8 cellular contexts compared by ENCODE assay signal in genomic region chr1:211469938-211470529, GRCh38. TPM values are rescaled to one million over a fixed set of nuclear protein-coding genes. Genes with fewer than 3 reads are reported as not detected.
DNase-seq lines count a peak whose midpoint lies in the region; ATAC-seq and TF ChIP-seq lines count a peak whose summit lies in the region.

No MANE protein-coding gene starts in this region.

- H3K27ac Mint-ChIP-seq in CD4-positive, alpha-beta memory T cell, result peak overlapping the region in 1 of 7 donors; percentile 40
- H3K27ac Mint-ChIP-seq in neural crest cell (ENCODE audit: unreplicated experiment), result no peak overlapping the region

- no peak for ATAC-seq in HG03135 (IDR thresholded peaks at IDR 0.05; ENCODE audit: unreplicated experiment)

- intact Hi-C loops in CD4-positive, alpha-beta memory T cell (cut with micrococcal nuclease), result loop anchor here (10.0 kb wide), 1 partner anchor 885 kb away; no protein-coding TSS in a partner anchor
- intact Hi-C loops in testis (cut with DNase I; ENCODE audit: low total_unique reads), result no loop called here

- TF ChIP-seq CTCF in fibroblast of pulmonary artery (IDR thresholded peaks at IDR 0.05; ENCODE audit: low read length, missing control alignments), result peak; percentile 96
- peak; percentile 93 for TF ChIP-seq CTCF in neural crest cell (conservative IDR thresholded peaks at IDR 0.05)
- TF ChIP-seq CTCF in testis (IDR thresholded peaks at IDR 0.05), result peak; percentile 46 to 74 (median 68)

- CTCF ChIA-PET in CD4-positive, alpha-beta memory T cell (lab: Charles Lee; ENCODE audit: partially characterized antibody), result interaction anchor here (0.6 to 4.9 kb wide), 18 partner anchors 8 to 184 kb away, joined by 3 to 46 read pairs (median 4); partner anchors contain the start of gene TRAF5
- CTCF ChIA-PET in HEK293T (lab: Yijun Ruan, JAX), result interaction anchor here (0.6 to 1.4 kb wide), 9 partner anchors 8 to 1089 kb away, joined by 3 to 8 read pairs (median 4); no protein-coding TSS in a partner anchor

- peaks cover 5 to 11% (median 10%) of the 10 kb centered on the region in 4 donors for H3K4me1 Mint-ChIP-seq in CD4-positive, alpha-beta memory T cell
- peaks cover 7% of the 10 kb centered on the region for H3K4me1 Mint-ChIP-seq in neural crest cell

- no peaks in the 10 kb centered on the region for H3K36me3 ChIP-seq in CD4-positive, alpha-beta memory T cell (ENCODE audit: insufficient read depth, low read length)
- no peaks in the 10 kb centered on the region for H3K36me3 ChIP-seq in testis (ENCODE audit: low read depth, missing control alignments)

- no peak overlapping the region for H3K4me3 ChIP-seq in CD4-positive, alpha-beta memory T cell (ENCODE audit: low read length in 2 of 2)
- H3K4me3 ChIP-seq in fibroblast of pulmonary artery (replicated peaks; ENCODE audit: low read depth, low read length), result no peak overlapping the region
- H3K4me3 ChIP-seq in testis, result no peak overlapping the region

- no peaks in the 10 kb centered on the region for H3K9me3 Mint-ChIP-seq in CD4-positive, alpha-beta memory T cell
- H3K9me3 Mint-ChIP-seq in neural crest cell, result no peaks in the 10 kb centered on the region

- H3K27ac ChIP-seq in CD4-positive, alpha-beta memory T cell (ENCODE audit: low read depth, low read length), result no peak overlapping the region
- no peak overlapping the region for H3K27ac ChIP-seq in testis

- WGBS in testis, 2 donors, result 7 to 10% methylated on average over 8 to 13 of the region's 13 CpGs

- H3K27me3 Mint-ChIP-seq in CD4-positive, alpha-beta memory T cell, result peaks cover 1 to 2% of the 10 kb centered on the region in 2 donors
- H3K27me3 Mint-ChIP-seq in neural crest cell (ENCODE audit: low read depth), result peaks cover 14% of the 10 kb centered on the region

- no peak for TF ChIP-seq POLR2A in testis (IDR thresholded peaks at IDR 0.05)

- H3K27me3 ChIP-seq in CD4-positive, alpha-beta memory T cell (ENCODE audit: insufficient read depth, low read length), result no peaks in the 10 kb centered on the region
- no peaks in the 10 kb centered on the region for H3K27me3 ChIP-seq in testis

- peaks cover 4% of the 10 kb centered on the region for H3K4me1 ChIP-seq in CD4-positive, alpha-beta memory T cell (ENCODE audit: insufficient read depth, low read length)
- peaks cover 9% of the 10 kb centered on the region for H3K4me1 ChIP-seq in testis

- H3K4me3 Mint-ChIP-seq in CD4-positive, alpha-beta memory T cell, result peak overlapping the region in 1 of 8 donors; percentile 33
- H3K4me3 Mint-ChIP-seq in neural crest cell, result no peak overlapping the region

- no peaks in the 10 kb centered on the region for H3K9me3 ChIP-seq in CD4-positive, alpha-beta memory T cell (ENCODE audit: control insufficient read depth in 1 of 2, low read length in 2 of 2)
- H3K9me3 ChIP-seq in testis, result no peaks in the 10 kb centered on the region

- POLR2A ChIA-PET in CD4-positive, alpha-beta memory T cell (lab: Charles Lee; ENCODE audit: partially characterized antibody), result interaction anchor here (1.6 to 2.2 kb wide), 2 partner anchors 147 to 152 kb away, joined by 3 to 5 read pairs; no protein-coding TSS in a partner anchor
- POLR2A ChIA-PET in HEK293T (lab: Yijun Ruan, JAX), result no interaction called here

- peak; percentile 9 to 48 (median 19) for DNase-seq in CD4-positive, alpha-beta memory T cell
- DNase-seq in HEK293T (ENCODE audit: extremely low spot score) (peak; percentile 86), NCI-H69 (lab: John Stamatoyannopoulos, UW) (peak; percentile 97), fibroblast of pulmonary artery (ENCODE audit: low read depth) (peak; percentile 77), neural crest cell (ENCODE audit: low read depth, low spot score) (peak; percentile 83), testis (peak; percentile 94)
- peak; percentile 51 for DNase-seq in activated T-cell treated with anti-CD3 and anti-CD28 coated beads, Interleukin-2, amount 50 U/mL, for 1 hour

- H3K36me3 Mint-ChIP-seq in CD4-positive, alpha-beta memory T cell, result no peaks in the 10 kb centered on the region
- no peaks in the 10 kb centered on the region for H3K36me3 Mint-ChIP-seq in neural crest cell (ENCODE audit: low read depth)

TF ChIP-seq in HEK293T, 16 proteins besides CTCF, POLR2A, EP300 and RAD21:
- TF ChIP-seq BHLHE40 (IDR thresholded peaks at IDR 0.05; ENCODE audit: borderline replicate concordance) (no peak), NFRKB (IDR thresholded peaks at IDR 0.05) (no peak), ELF4 (IDR thresholded peaks at IDR 0.05) (no peak), L3MBTL2 (conservative IDR thresholded peaks at IDR 0.05) (no peak), CTBP1 (IDR thresholded peaks at IDR 0.05; ENCODE audit: borderline replicate concordance) (no peak), PKNOX1 (IDR thresholded peaks at IDR 0.05) (no peak), ZNF384 (IDR thresholded peaks at IDR 0.05) (no peak), SUZ12 (IDR thresholded peaks at IDR 0.05) (no peak), HDGF (IDR thresholded peaks at IDR 0.05; ENCODE audit: borderline replicate concordance) (no peak), ARNT (IDR thresholded peaks at IDR 0.05) (no peak), FOXM1 (IDR thresholded peaks at IDR 0.05; ENCODE audit: borderline replicate concordance) (no peak), FOXK2 (IDR thresholded peaks at IDR 0.05) (no peak), LEF1 (IDR thresholded peaks at IDR 0.05; ENCODE audit: borderline replicate concordance) (no peak), SP1 (IDR thresholded peaks at IDR 0.05) (no peak), TARDBP (IDR thresholded peaks at IDR 0.05) (no peak), FOXA1 (IDR thresholded peaks at IDR 0.05) (no peak)

RNA-seq across cellular contexts. Expression of gene RD3, which starts 21.9 kb away (rescaled TPM):
- not detected for total RNA-seq in CD4-positive, alpha-beta memory T cell
- not detected for polyA plus RNA-seq in CD4-positive, alpha-beta memory T cell
- 0.14 and 0.18 TPM in 2 replicates for total RNA-seq in neural crest cell
- under 1 TPM in 1 of 2 donors, not detected in 1; 0.19 TPM for total RNA-seq in testis
- not detected for polyA plus RNA-seq in testis (ENCODE audit: insufficient read depth, low read depth, low replicate concordance)

Comparison
In these comparisons a context has a peak if more than half of its experiments do, and no peak if none do; other contexts are left out.
1. DNase-seq: peak in every context shown above with its lines; median percentile 97 in NCI-H69; 94 in testis; 86 in HEK293T; 83 in neural crest cell; 77 in fibroblast of pulmonary artery; 51 in activated T-cell treated with anti-CD3 and anti-CD28 coated beads, Interleukin-2, amount 50 U/mL, for 1 hour; 19 in CD4-positive, alpha-beta memory T cell.